Comparison of ENCODE assay signal across 21 cellular contexts in genomic region chr2:120920438-120920814, GRCh38.
DNase-seq lines count a peak whose midpoint lies in the region; ATAC-seq and TF ChIP-seq lines count a peak whose summit lies in the region.
"Had no signal": no experiment of that assay in that cellular context is flagged by ENCODE, and none has a peak within 500 bp of the region (broad histone marks: within the 10 kb centered on the region; RNA-seq: fewer than 3 reads in every experiment).

No MANE protein-coding gene starts in this region.

- H3K4me1 ChIP-seq in osteoblast (ENCODE audit: insufficient read depth, low read length) (peaks cover 23% of the 10 kb centered on the region), vagina (peaks cover 24% of the 10 kb centered on the region)

- ATAC-seq in SK-N-SH treated with all-trans-retinoic acid at 6 μM for 48 hours = peak; percentile 8; the same call in 1 of the 3 replicates
- ATAC-seq: activated CD4-positive, alpha-beta T cell treated with anti-CD3 and anti-CD28 coated beads for 36 hours; HCT116; left lung had no signal

- H3K79me2 ChIP-seq in osteoblast (ENCODE audit: insufficient read depth, low read length) = peaks cover 79% of the 10 kb centered on the region

- peak overlapping the region; percentile 90 for H3K27ac ChIP-seq in osteoblast (ENCODE audit: low read depth, low read length)
- peak overlapping the region; percentile 65 for H3K27ac ChIP-seq in vagina
- H3K27ac ChIP-seq: C4-2B, testis had no signal

- TF ChIP-seq POLR2A in vagina (IDR thresholded peaks at IDR 0.05) = no peak

- peak; percentile 32 to 66 for DNase-seq in foreskin fibroblast
- no peak for DNase-seq in osteoblast (ENCODE audit: insufficient read length, low spot score, missing footprints)
- DNase-seq in vagina (ENCODE audit: extremely low spot score in 2 of 2) = no peak
- no peak for DNase-seq in HT-29 (ENCODE audit: low spot score)
- DNase-seq in SW480 (ENCODE audit: low spot score) = no peak
- no peak for DNase-seq in amygdala (lab: John Stamatoyannopoulos, UW)
- DNase-seq: activated CD4-positive, alpha-beta T cell treated with anti-CD3 and anti-CD28 coated beads for 36 hours; activated naive CD4-positive, alpha-beta T cell treated with Interleukin-2 at 50 U/mL for 16 hours; DMS79; naive B cell; NCI-H1694 treated with DMSO at 0.1 percent for 48 hours; NCI-H446 treated with DMSO at 0.1 percent for 48 hours; SHP77; stimulated activated CD4-positive, alpha-beta T cell treated with anti-CD3 and anti-CD28 coated beads, Interleukin-4, amount 100 ng/mL, for 1 hour; T-helper 9 cell; testis had no signal

- intact Hi-C loops in vagina (cut with DNase I) = no loop called here

- H4K20me1 ChIP-seq in osteoblast (ENCODE audit: insufficient read depth, low read length) = peaks cover 3% of the 10 kb centered on the region

- peak overlapping the region in 1 of 2 donors; percentile 35 for H3K4me3 ChIP-seq in foreskin fibroblast (ENCODE audit: low read depth in 1 of 2, low read length in 2 of 2)
- H3K4me3 ChIP-seq in osteoblast (ENCODE audit: insufficient read depth, low read length) = no peak overlapping the region
- no peak overlapping the region for H3K4me3 ChIP-seq in vagina
- H3K4me3 ChIP-seq: breast epithelium, left lung, testis had no signal

- H3K4me2 ChIP-seq in osteoblast (ENCODE audit: insufficient read depth, low read length) = no peak overlapping the region

- no peaks in the 10 kb centered on the region for H3K9me3 ChIP-seq in osteoblast (ENCODE audit: low read depth, low read length)
- H3K9me3 ChIP-seq in vagina = no peaks in the 10 kb centered on the region
- H3K9me3 ChIP-seq: breast epithelium, left lung, testis had no signal

- H2AFZ ChIP-seq in osteoblast (ENCODE audit: low read length) = peak overlapping the region; percentile 78

- TF ChIP-seq CTCF in foreskin fibroblast (IDR thresholded peaks at IDR 0.05; ENCODE audit: low read depth, low read length) = no peak
- TF ChIP-seq CTCF in osteoblast (IDR thresholded peaks at IDR 0.05; ENCODE audit: extremely low read depth, low read depth, low read length) = no peak
- TF ChIP-seq CTCF in vagina (IDR thresholded peaks at IDR 0.05) = no peak

- H3K36me3 ChIP-seq in osteoblast (ENCODE audit: insufficient read depth, low read length) = peaks cover 14% of the 10 kb centered on the region
- H3K36me3 ChIP-seq in vagina = no peaks in the 10 kb centered on the region
- H3K36me3 ChIP-seq: breast epithelium, left lung had no signal

- H3K27me3 ChIP-seq in osteoblast (ENCODE audit: insufficient read depth, low read length) (no peaks in the 10 kb centered on the region), vagina (no peaks in the 10 kb centered on the region)
- H3K27me3 ChIP-seq: breast epithelium, testis had no signal

TF ChIP-seq in SK-N-SH treated with all-trans-retinoic acid at 6 μM for 48 hours, 23 proteins besides CTCF, POLR2A, EP300 and RAD21:
- no peak for TF ChIP-seq ARNTL (CRISPR knock-in tag; IDR thresholded peaks at IDR 0.05; ENCODE audit: borderline replicate concordance, low read depth)
- TF ChIP-seq CSRNP3 (CRISPR knock-in tag; IDR thresholded peaks at IDR 0.05) = no peak
- no peak for TF ChIP-seq OSR1 (CRISPR knock-in tag; IDR thresholded peaks at IDR 0.05)
- no peak for TF ChIP-seq PPARA (CRISPR knock-in tag; IDR thresholded peaks at IDR 0.05; ENCODE audit: borderline replicate concordance)
- no peak for TF ChIP-seq ZNF565 (CRISPR knock-in tag; conservative IDR thresholded peaks at IDR 0.05; ENCODE audit: low read depth)
- no peak for TF ChIP-seq ZFP3 (CRISPR knock-in tag; IDR thresholded peaks at IDR 0.05)
- TF ChIP-seq CREB5 (CRISPR knock-in tag; IDR thresholded peaks at IDR 0.05; ENCODE audit: low read depth) = no peak
- TF ChIP-seq ZNF8 (CRISPR knock-in tag; IDR thresholded peaks at IDR 0.05) = no peak
- no peak for TF ChIP-seq TOX (CRISPR knock-in tag; IDR thresholded peaks at IDR 0.05; ENCODE audit: borderline replicate concordance)
- TF ChIP-seq PATZ1 (CRISPR knock-in tag; IDR thresholded peaks at IDR 0.05; ENCODE audit: borderline replicate concordance) = no peak
- no peak for TF ChIP-seq ESRRG (CRISPR knock-in tag; IDR thresholded peaks at IDR 0.05)

Comparison
In these comparisons a context has a peak if more than half of its experiments do, and no peak if none do; other contexts are left out.
1. DNase-seq: peak in foreskin fibroblast (2 of 2); none in osteoblast (single experiment), vagina (0 of 2), HT-29 (single experiment), SW480 (single experiment) and amygdala (0 of 56).